In the genomic region with DNA sequence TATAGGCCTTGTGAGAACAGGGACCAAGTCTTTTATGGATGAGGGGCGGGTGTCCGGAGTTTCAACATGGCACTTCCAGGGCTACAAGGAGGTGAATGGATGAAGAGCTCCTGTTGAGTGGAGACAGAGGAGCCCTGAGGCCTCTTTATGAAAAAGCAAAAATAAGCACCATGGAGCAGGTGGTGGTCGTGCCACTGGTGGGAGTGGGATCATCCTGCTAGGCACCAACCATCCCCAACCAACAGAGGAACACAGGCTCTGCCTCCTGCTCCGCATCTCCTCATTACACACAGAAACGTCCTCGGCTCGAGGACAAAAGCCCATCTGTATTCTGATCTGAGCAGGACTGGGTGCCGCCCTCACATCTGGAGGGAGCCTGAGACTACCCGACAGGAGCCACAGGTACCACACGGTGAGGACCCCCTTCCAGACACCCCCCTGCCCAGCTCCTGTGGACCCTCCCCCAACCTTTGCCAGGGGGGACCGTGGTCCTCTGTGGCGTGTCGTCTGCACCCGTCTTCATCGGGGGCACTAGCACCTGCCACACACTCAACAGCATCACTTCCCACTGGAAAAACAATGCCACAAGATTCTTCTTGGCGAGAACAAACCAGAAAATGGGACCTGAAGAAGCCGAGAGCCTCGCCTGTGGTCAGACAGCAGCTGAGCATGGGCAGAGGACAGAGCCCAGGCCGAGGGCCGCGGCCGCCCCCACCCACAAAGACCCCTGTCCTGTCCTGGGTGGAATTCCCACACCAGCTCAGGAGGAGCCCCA, we compare ENCODE assay signal across 23 cellular contexts. TPM values are rescaled to one million over a fixed set of nuclear protein-coding genes. Genes with fewer than 3 reads are reported as not detected.
"Had no signal": no experiment of that assay in that cellular context is flagged by ENCODE, and none has a peak within 500 bp of the region (broad histone marks: within the 10 kb centered on the region; RNA-seq: fewer than 3 reads in every experiment).

No MANE protein-coding gene starts in this region.

- H3K36me3 ChIP-seq: adrenal gland, upper lobe of right lung had no signal

- H3K27me3 ChIP-seq: upper lobe of right lung had no signal

- H3K9me3 Mint-ChIP-seq: activated CD4-positive, alpha-beta memory T cell treated with anti-CD3 and anti-CD28 coated beads for 36 hours; activated naive CD4-positive, alpha-beta T cell treated with anti-CD3 and anti-CD28 coated beads, Interleukin-2, amount 50 U/mL, for 72 hours; mesothelial cell of epicardium; nephron; stimulated activated naive CD8-positive, alpha-beta T cell treated with anti-CD3 and anti-CD28 coated beads, Interleukin-15, Interleukin-2, amounts not matched to agents 100 ng/mL and 50 ng/mL, for 24 hours had no signal

- H3K27me3 Mint-ChIP-seq: activated CD8-positive, alpha-beta memory T cell treated with anti-CD3 and anti-CD28 coated beads, Interleukin-2, amount 10 ng/mL, durations not matched to agents 7 days and 5 days had no signal

- H3K36me3 Mint-ChIP-seq: activated CD4-positive, alpha-beta memory T cell treated with anti-CD3 and anti-CD28 coated beads for 36 hours; activated CD8-positive, alpha-beta memory T cell treated with anti-CD3 and anti-CD28 coated beads, Interleukin-2, amount 10 ng/mL, durations not matched to agents 7 days and 5 days; activated naive CD4-positive, alpha-beta T cell treated with anti-CD3 and anti-CD28 coated beads, Interleukin-2, amount 50 U/mL, for 72 hours; mesothelial cell of epicardium had no signal

- H3K9me3 ChIP-seq: adrenal gland, upper lobe of right lung had no signal

- H3K4me3 ChIP-seq: adrenal gland, lung, upper lobe of right lung had no signal

- H3K27ac Mint-ChIP-seq: activated CD4-positive, alpha-beta memory T cell treated with anti-CD3 and anti-CD28 coated beads for 36 hours; activated CD8-positive, alpha-beta memory T cell treated with anti-CD3 and anti-CD28 coated beads, Interleukin-2, amount 10 ng/mL, durations not matched to agents 7 days and 5 days; activated naive CD4-positive, alpha-beta T cell treated with anti-CD3 and anti-CD28 coated beads, Interleukin-2, amount 50 U/mL, for 72 hours; mesothelial cell of epicardium; nephron; progenitor cell of endocrine pancreas; stimulated activated naive CD8-positive, alpha-beta T cell treated with anti-CD3 and anti-CD28 coated beads, Interleukin-15, Interleukin-2, amounts not matched to agents 100 ng/mL and 50 ng/mL, for 24 hours had no signal

- H3K27ac ChIP-seq: adrenal gland, epithelial cell of prostate, upper lobe of right lung, VCaP had no signal

- H3K4me1 ChIP-seq: adrenal gland, upper lobe of right lung had no signal

- H3K4me1 Mint-ChIP-seq: activated CD8-positive, alpha-beta memory T cell treated with anti-CD3 and anti-CD28 coated beads, Interleukin-2, amount 10 ng/mL, durations not matched to agents 7 days and 5 days had no signal

- H3K4me3 Mint-ChIP-seq: activated CD4-positive, alpha-beta memory T cell treated with anti-CD3 and anti-CD28 coated beads for 36 hours; activated CD8-positive, alpha-beta memory T cell treated with anti-CD3 and anti-CD28 coated beads, Interleukin-2, amount 10 ng/mL, durations not matched to agents 7 days and 5 days; mesothelial cell of epicardium; nephron; stimulated activated naive CD8-positive, alpha-beta T cell treated with anti-CD3 and anti-CD28 coated beads, Interleukin-15, Interleukin-2, amounts not matched to agents 100 ng/mL and 50 ng/mL, for 24 hours had no signal

- DNase-seq: activated CD4-positive, alpha-beta memory T cell treated with anti-CD3 and anti-CD28 coated beads for 36 hours; activated CD4-positive, alpha-beta T cell treated with anti-CD3 and anti-CD28 coated beads for 4 hours; activated CD8-positive, alpha-beta memory T cell treated with anti-CD3 and anti-CD28 coated beads, Interleukin-2, amount 10 ng/mL, durations not matched to agents 7 days and 5 days; activated gamma-delta T cell; activated T-cell treated with anti-CD3 and anti-CD28 coated beads, Interleukin-2, amount 50 U/mL, for 1 hour; dermis blood vessel endothelial cell; left colon; nucleus accumbens; SW 1271; T-helper 2 cell; upper lobe of right lung had no signal

RNA-seq across cellular contexts. Expression of a gene that starts 3.9 kb away (rescaled TPM):
- total RNA-seq: bronchial epithelial cell had no signal

RNA-seq across cellular contexts. Expression of a gene that starts 45.4 kb away (rescaled TPM):
- total RNA-seq: activated CD4-positive, alpha-beta memory T cell treated with anti-CD3 and anti-CD28 coated beads for 36 hours; activated CD8-positive, alpha-beta memory T cell treated with anti-CD3 and anti-CD28 coated beads, Interleukin-2, amount 10 ng/mL, durations not matched to agents 7 days and 5 days; activated naive CD4-positive, alpha-beta T cell treated with anti-CD3 and anti-CD28 coated beads, Interleukin-2, amount 50 U/mL, for 72 hours; bronchial epithelial cell; dermis blood vessel endothelial cell; glomerular endothelial cell; left colon; lung; mesothelial cell of epicardium; progenitor cell of endocrine pancreas; skeletal muscle tissue; upper lobe of right lung had no signal
- polyA plus RNA-seq: lung had no signal
